In genomic region chr1:54027848-54028247, GRCh38 we compare ENCODE assay signal across 27 cellular contexts. TPM values are rescaled to one million over a fixed set of nuclear protein-coding genes. Genes with fewer than 3 reads are reported as not detected.
DNase-seq lines count a peak whose midpoint lies in the region; ATAC-seq and TF ChIP-seq lines count a peak whose summit lies in the region.
"Had no signal": no experiment of that assay in that cellular context is flagged by ENCODE, and none has a peak within 500 bp of the region (broad histone marks: within the 10 kb centered on the region; RNA-seq: fewer than 3 reads in every experiment).

No MANE protein-coding gene starts in this region.

- TF ChIP-seq CTCF in testis (IDR thresholded peaks at IDR 0.05), result no peak

- H2AFZ ChIP-seq in mesenchymal stem cell (ENCODE audit: low read depth, low read length), result no peak overlapping the region

- H2BK12ac ChIP-seq in mesenchymal stem cell (ENCODE audit: low read length in 2 of 2), result no peak overlapping the region

- WGBS in right cardiac atrium, result 66% methylated on average over 5 of the region's 5 CpGs
- 80 to 89% methylated on average over 5 of the region's 5 CpGs for WGBS in testis, 2 donors
- 94% methylated on average over 5 of the region's 5 CpGs for WGBS in mesenchymal stem cell

- H3K9ac ChIP-seq in mesenchymal stem cell (ENCODE audit: low read length), result no peak overlapping the region
- H3K9ac ChIP-seq: BLaER1 treated with 17β-estradiol and CSF1 and Interleukin-3, amounts not matched to agents 10 nM and 100 nM had no signal

- H3K36me3 ChIP-seq in testis (ENCODE audit: low read depth, missing control alignments) (no peaks in the 10 kb centered on the region), mesenchymal stem cell (ENCODE audit: control insufficient read depth in 1 of 2, insufficient read depth in 2 of 2, low read depth in 1 of 2, low read length in 2 of 2) (peaks cover 0 to 32% of the 10 kb centered on the region in 2 experiments)

- in situ Hi-C loops in G401 (cut with HindIII; ENCODE audit: low sequenced_read_pairs), result no loop called here

- H3K4me3 ChIP-seq in right cardiac atrium (ENCODE audit: low read length) (no peak overlapping the region), testis (no peak overlapping the region), mesenchymal stem cell (ENCODE audit: insufficient read depth in 1 of 2, low read depth in 1 of 2, low read length in 2 of 2) (no peak overlapping the region)
- H3K4me3 ChIP-seq: A549; BLaER1 treated with 17β-estradiol and CSF1 and Interleukin-3, amounts not matched to agents 10 nM and 100 nM; esophagus squamous epithelium; gastroesophageal sphincter; left lung; mucosa of descending colon; psoas muscle had no signal

- no peak overlapping the region for H2BK120ac ChIP-seq in mesenchymal stem cell (ENCODE audit: low read depth, low read length)

- H3K79me1 ChIP-seq in mesenchymal stem cell (replicated peaks; ENCODE audit: low read length, poor library complexity, severe bottlenecking), result no peaks in the 10 kb centered on the region

- H4K8ac ChIP-seq in mesenchymal stem cell (ENCODE audit: low read length), result no peak overlapping the region

- no peak for TF ChIP-seq POLR2A in testis (IDR thresholded peaks at IDR 0.05)

- no peak overlapping the region for H4K91ac ChIP-seq in mesenchymal stem cell (ENCODE audit: low read length)

- H3K4me1 ChIP-seq in right cardiac atrium (ENCODE audit: control insufficient read depth, insufficient read depth, low read length) (peaks cover 9% of the 10 kb centered on the region), testis (peaks cover 3% of the 10 kb centered on the region), mesenchymal stem cell (ENCODE audit: control insufficient read depth, insufficient read depth, low read depth, low read length) (no peaks in the 10 kb centered on the region)
- H3K4me1 ChIP-seq: A549; BLaER1 treated with 17β-estradiol and CSF1 and Interleukin-3, amounts not matched to agents 10 nM and 100 nM; esophagus squamous epithelium; gastroesophageal sphincter; left lung; psoas muscle had no signal

- no peak overlapping the region for H2BK5ac ChIP-seq in mesenchymal stem cell (ENCODE audit: low read depth, low read length, poor library complexity, severe bottlenecking)

- no peak overlapping the region for H2BK15ac ChIP-seq in mesenchymal stem cell (ENCODE audit: low read depth, poor library complexity, severe bottlenecking)

- no peak overlapping the region for H3K23ac ChIP-seq in mesenchymal stem cell (ENCODE audit: low read length in 2 of 2)

- no peak overlapping the region for H3K4me2 ChIP-seq in mesenchymal stem cell (ENCODE audit: low read length, poor library complexity, severe bottlenecking)
- H3K4me2 ChIP-seq: A549; BLaER1 treated with 17β-estradiol and CSF1 and Interleukin-3, amounts not matched to agents 10 nM and 100 nM had no signal

- intact Hi-C loops in right cardiac atrium (cut with DNase I), result no loop called here
- intact Hi-C loops in testis (cut with DNase I; ENCODE audit: low total_unique reads), result no loop called here

- H3K14ac ChIP-seq in mesenchymal stem cell (ENCODE audit: low read length in 2 of 2), result no peak overlapping the region

- no peaks in the 10 kb centered on the region for H3K9me3 ChIP-seq in right cardiac atrium (ENCODE audit: control insufficient read depth, low read length)
- H3K9me3 ChIP-seq in testis, result no peaks in the 10 kb centered on the region
- H3K9me3 ChIP-seq in mesenchymal stem cell (ENCODE audit: control insufficient read depth, low read length), result no peaks in the 10 kb centered on the region
- H3K9me3 ChIP-seq: A549; BLaER1 treated with 17β-estradiol and CSF1 and Interleukin-3, amounts not matched to agents 10 nM and 100 nM; esophagus squamous epithelium; gastroesophageal sphincter; left lung; mucosa of descending colon; psoas muscle had no signal

- no peak overlapping the region for H3K27ac ChIP-seq in right cardiac atrium (ENCODE audit: low read length)
- peak overlapping the region; percentile 11 to 26 for H3K27ac ChIP-seq in testis
- H3K27ac ChIP-seq in mesenchymal stem cell (ENCODE audit: low read length, poor library complexity, severe bottlenecking), result no peak overlapping the region
- H3K27ac ChIP-seq: A549; BLaER1 treated with 17β-estradiol and CSF1 and Interleukin-3, amounts not matched to agents 10 nM and 100 nM; esophagus squamous epithelium; gastroesophageal sphincter; left lung; psoas muscle had no signal

- H3K4ac ChIP-seq in mesenchymal stem cell (ENCODE audit: low read depth in 1 of 2, low read length in 2 of 2), result no peak overlapping the region

- ATAC-seq in right cardiac atrium, result peak; percentile 39 to 59
- ATAC-seq: A549; activated T-cell treated with anti-CD3 and anti-CD28 coated beads, Interleukin-2, amount 50 U/mL, for 72 hours; effector memory CD8-positive, alpha-beta T cell; gastroesophageal sphincter; left lung; psoas muscle had no signal

- H2AK5ac ChIP-seq in mesenchymal stem cell (ENCODE audit: low read length, severe bottlenecking), result no peak overlapping the region

- peak; percentile 13 for DNase-seq in activated CD8-positive, alpha-beta memory T cell treated with anti-CD3 and anti-CD28 coated beads for 24 hours
- no peak for DNase-seq in activated CD8-positive, alpha-beta memory T cell treated with anti-CD3 and anti-CD28 coated beads, Interleukin-2, amount 50 U/mL, for 4 hours
- DNase-seq in NCI-H526 (lab: John Stamatoyannopoulos, UW) (peak; percentile 58 to 83), right cardiac atrium (peak in 1 of 3 donors; percentile 46), testis (no peak), NCI-H128 (lab: John Stamatoyannopoulos, UW; ENCODE audit: unreplicated experiment) (no peak), mesenchymal stem cell (no peak), G401 (ENCODE audit: low spot score) (no peak)
- DNase-seq: activated CD4-positive, alpha-beta T cell treated with anti-CD3 and anti-CD28 coated beads for 1 hour; activated T-cell treated with anti-CD3 and anti-CD28 coated beads, Interleukin-2, amount 50 U/mL, for 72 hours; DMS 273 treated with DMSO at 0.1 percent for 48 hours; effector memory CD8-positive, alpha-beta T cell; esophagus squamous epithelium; GF-D8; left lung; mucosa of descending colon; NCI-H1694; NCI-H524; psoas muscle; stimulated activated CD4-positive, alpha-beta T cell treated with anti-CD3 and anti-CD28 coated beads, Interleukin-12 subunit alpha, Interleukin-12 subunit beta, amount 100 ng/mL, for 4 hours had no signal

- no peak overlapping the region for H3K18ac ChIP-seq in mesenchymal stem cell (ENCODE audit: low read depth in 1 of 2, low read length in 2 of 2)

- H3K27me3 ChIP-seq in right cardiac atrium (ENCODE audit: control insufficient read depth, insufficient read depth), result no peaks in the 10 kb centered on the region
- no peaks in the 10 kb centered on the region for H3K27me3 ChIP-seq in testis
- no peaks in the 10 kb centered on the region for H3K27me3 ChIP-seq in mesenchymal stem cell (ENCODE audit: control insufficient read depth in 1 of 2, insufficient read depth in 1 of 2, low read length in 2 of 2)
- H3K27me3 ChIP-seq: BLaER1 treated with 17β-estradiol and CSF1 and Interleukin-3, amounts not matched to agents 10 nM and 100 nM; esophagus squamous epithelium; gastroesophageal sphincter; left lung had no signal

RNA-seq across cellular contexts. Expression of gene LDLRAD1, which starts 9.9 kb away (rescaled TPM):
- total RNA-seq in right cardiac atrium, result not detected
- not detected for polyA plus RNA-seq in right cardiac atrium
- total RNA-seq in testis, result 1 to 10 TPM in 1 of 2 donors, under 1 TPM in 1; 0.81 to 1.2 TPM
- polyA plus RNA-seq in testis (ENCODE audit: insufficient read depth, low read depth, low replicate concordance), result 1.1 TPM
- not detected for polyA plus RNA-seq in mesenchymal stem cell (2013, experiment 1 of 2)
- polyA plus RNA-seq in mesenchymal stem cell (2013, experiment 2 of 2), result not detected
- total RNA-seq in G401 (2014; rRNA removed; shearing (Covaris generic)), result not detected in 2 replicates
- total RNA-seq: activated CD8-positive, alpha-beta memory T cell treated with anti-CD3 and anti-CD28 coated beads for 36 hours; activated T-cell treated with anti-CD3 and anti-CD28 coated beads, Interleukin-2, amount 50 U/mL, for 72 hours; gastroesophageal sphincter; neural crest cell; OCI-LY7; psoas muscle; urinary bladder had no signal
- polyA plus RNA-seq: psoas muscle, urinary bladder had no signal

RNA-seq across cellular contexts. Expression of gene TMEM59, which starts 25.2 kb away (rescaled TPM):
- total RNA-seq in right cardiac atrium (100 to 1,000 TPM; 333 to 377 (median 362) TPM), testis (100 to 1,000 TPM; 209 to 289 TPM)
- polyA plus RNA-seq in right cardiac atrium (245 TPM), testis (ENCODE audit: insufficient read depth, low read depth, low replicate concordance) (338 TPM)
- polyA plus RNA-seq in mesenchymal stem cell (2013, experiment 1 of 2), result 282 TPM
- polyA plus RNA-seq in mesenchymal stem cell (2013, experiment 2 of 2), result 305 TPM
- total RNA-seq in G401 (2014; rRNA removed; shearing (Covaris generic)), result 125 and 126 TPM in 2 replicates

RNA-seq across cellular contexts. Expression of gene TCEANC2, which starts 25.6 kb away (rescaled TPM):
- total RNA-seq in right cardiac atrium (1 to 10 TPM; 3.8 to 5.7 (median 4.6) TPM), testis (10 to 100 TPM; 10.7 to 16.1 TPM)
- polyA plus RNA-seq in right cardiac atrium (3.1 TPM), testis (ENCODE audit: insufficient read depth, low read depth, low replicate concordance) (14.1 TPM)
- polyA plus RNA-seq in mesenchymal stem cell (2013, experiment 1 of 2), result 1.7 TPM
- 1.8 TPM for polyA plus RNA-seq in mesenchymal stem cell (2013, experiment 2 of 2)
- total RNA-seq in G401 (2014; rRNA removed; shearing (Covaris generic)), result 3.0 and 5.7 TPM in 2 replicates

Comparison
In these comparisons a context has a peak if more than half of its experiments do, and no peak if none do; other contexts are left out.
1. DNase-seq: peak in activated CD8-positive, alpha-beta memory T cell treated with anti-CD3 and anti-CD28 coated beads for 24 hours (single experiment) and NCI-H526 (2 of 2); none in activated CD8-positive, alpha-beta memory T cell treated with anti-CD3 and anti-CD28 coated beads, Interleukin-2, amount 50 U/mL, for 4 hours (single experiment), testis (single experiment), NCI-H128 (single experiment), mesenchymal stem cell (single experiment) and G401 (single experiment).
2. H3K27ac ChIP-seq: peak in testis (2 of 2); none in right cardiac atrium (single experiment) and mesenchymal stem cell (single experiment).